In genomic region chr10:31602541-31603244, GRCh38 we compare ENCODE assay signal across 8 cellular contexts.
DNase-seq lines count a peak whose midpoint lies in the region; ATAC-seq and TF ChIP-seq lines count a peak whose summit lies in the region.

No MANE protein-coding gene starts in this region.

- TF ChIP-seq CTCF in Panc1 (IDR thresholded peaks at IDR 0.05) (no peak), lower lobe of right lung (IDR thresholded peaks at IDR 0.05) (no peak)

- H3K27ac ChIP-seq in Panc1 (ENCODE audit: low read length) (peak overlapping the region; percentile 77), lower lobe of right lung (peak overlapping the region; percentile 84)
- no peak overlapping the region for H3K27ac ChIP-seq in effector memory CD4-positive, alpha-beta T cell (ENCODE audit: insufficient read depth, low read length, poor library complexity, severe bottlenecking)

- H3K4me1 ChIP-seq in Panc1 (ENCODE audit: control insufficient read depth, insufficient read depth, low read length) (0 out of 2 replicates have a peak, but pooled peaks cover 5% of the 10 kb centered on the region), lower lobe of right lung (peaks cover 20% of the 10 kb centered on the region)
- peaks cover 8% of the 10 kb centered on the region for H3K4me1 ChIP-seq in effector memory CD4-positive, alpha-beta T cell (ENCODE audit: control insufficient read depth, insufficient read depth, low read length, poor library complexity, severe bottlenecking)

- H3K9me3 ChIP-seq in Panc1 (ENCODE audit: control insufficient read depth, insufficient read depth, low read depth, low read length) (no peaks in the 10 kb centered on the region), lower lobe of right lung (no peaks in the 10 kb centered on the region)
- H3K9me3 ChIP-seq in effector memory CD4-positive, alpha-beta T cell (ENCODE audit: control insufficient read depth, low read length), result no peaks in the 10 kb centered on the region

- CTCF ChIA-PET in Panc1 (lab: Charles Lee), result no interaction called here

- intact Hi-C loops in Panc1 (cut with micrococcal nuclease; ENCODE audit: unreplicated experiment) (no loop called here), lower lobe of right lung (cut with DNase I) (no loop called here)

- H3K36me3 ChIP-seq in Panc1 (ENCODE audit: control insufficient read depth, insufficient read depth, low read length) (no peaks in the 10 kb centered on the region), lower lobe of right lung (no peaks in the 10 kb centered on the region)
- no peaks in the 10 kb centered on the region for H3K36me3 ChIP-seq in effector memory CD4-positive, alpha-beta T cell (ENCODE audit: control insufficient read depth, insufficient read depth, low read length)

- peak; percentile 22 for DNase-seq in stimulated activated CD4-positive, alpha-beta T cell treated with anti-CD3 and anti-CD28 coated beads, Interleukin-15, amount 100 ng/mL, for 24 hours
- DNase-seq in stimulated activated CD4-positive, alpha-beta T cell treated with anti-CD3 and anti-CD28 coated beads, Interleukin-2, amount 100 ng/mL, for 48 hours, result no peak
- DNase-seq in Panc1 (ENCODE audit: low read depth, low spot score) (no peak), lower lobe of right lung (peak; percentile 63), superior temporal gyrus (ENCODE audit: extremely low spot score) (peak; percentile 80), NOMO-1 treated with dmso at 0.1 percent for 144 hours (lab: John Stamatoyannopoulos, UW; ENCODE audit: unreplicated experiment) (no peak)
- no peak for DNase-seq in effector memory CD4-positive, alpha-beta T cell

- BruUV-seq in Panc1 (replicated peaks; lab: Mats Ljungman, UMichigan), result no TSS peak

- no peaks in the 10 kb centered on the region for H3K27me3 ChIP-seq in Panc1 (ENCODE audit: control insufficient read depth, insufficient read depth, low read length)
- H3K27me3 ChIP-seq in effector memory CD4-positive, alpha-beta T cell (replicated peaks; ENCODE audit: control insufficient read depth, insufficient read depth, low read length, poor library complexity, severe bottlenecking), result no peaks in the 10 kb centered on the region
- no peaks in the 10 kb centered on the region for H3K27me3 ChIP-seq in lower lobe of right lung (ENCODE audit: low read depth)

- H3K4me3 ChIP-seq in Panc1 (ENCODE audit: low read depth in 2 of 2, low read length in 2 of 2) (peak overlapping the region; percentile 69 to 75), lower lobe of right lung (peak overlapping the region; percentile 75)
- H3K4me3 ChIP-seq in effector memory CD4-positive, alpha-beta T cell (ENCODE audit: insufficient read depth, low read depth, low read length, poor library complexity, severe bottlenecking), result peak overlapping the region; percentile 68

- ATAC-seq in Panc1 (no peak), lower lobe of right lung (peak; percentile 42 to 44), HG03439 (IDR thresholded peaks at IDR 0.05; ENCODE audit: unreplicated experiment) (no peak)

- POLR2A ChIA-PET in Panc1 (lab: Charles Lee), result interaction anchor here (0.7 kb wide), 1 partner anchor 103 kb away, joined by 3 read pairs; no protein-coding TSS in a partner anchor

- in situ Hi-C loops in Panc1 (cut with HindIII; ENCODE audit: low pct_unique_long_range_greater_than_20kb, low sequenced_read_pairs), result no loop called here

Comparison
In these comparisons a context has a peak if more than half of its experiments do, and no peak if none do; other contexts are left out.
1. DNase-seq: peak in stimulated activated CD4-positive, alpha-beta T cell treated with anti-CD3 and anti-CD28 coated beads, Interleukin-15, amount 100 ng/mL, for 24 hours (single experiment), lower lobe of right lung (single experiment) and superior temporal gyrus (single experiment); none in stimulated activated CD4-positive, alpha-beta T cell treated with anti-CD3 and anti-CD28 coated beads, Interleukin-2, amount 100 ng/mL, for 48 hours (0 of 2), Panc1 (single experiment), effector memory CD4-positive, alpha-beta T cell (0 of 3) and NOMO-1 treated with dmso at 0.1 percent for 144 hours (single experiment).
2. ATAC-seq: peak in lower lobe of right lung (2 of 2); none in Panc1 (single experiment) and HG03439 (single experiment).
3. Peak in every context shown above with its lines, with median percentiles within 50 percentile points of each other: H3K4me3 ChIP-seq.